ENCODE assay signal across 25 cellular contexts in the genomic region with DNA sequence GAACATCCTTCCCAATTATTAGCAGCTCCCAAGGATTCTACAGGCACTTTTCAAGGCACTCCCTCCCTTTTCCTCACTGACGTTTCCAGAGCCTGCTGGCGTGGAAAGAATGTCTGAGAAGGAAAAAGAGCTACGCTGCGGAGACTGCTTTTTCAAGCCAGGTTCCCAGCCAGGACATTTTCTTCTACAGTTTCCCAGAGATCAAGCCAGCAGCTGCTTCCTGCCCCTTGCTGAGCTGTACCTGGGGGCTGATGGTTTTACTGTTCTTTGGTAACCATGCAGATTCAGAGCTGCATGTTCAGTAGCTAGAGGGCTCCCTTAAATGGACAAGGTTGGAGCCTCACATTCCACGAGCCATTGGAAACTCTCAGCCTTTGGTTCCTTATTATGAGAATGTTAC.
DNase-seq lines count a peak whose midpoint lies in the region; ATAC-seq and TF ChIP-seq lines count a peak whose summit lies in the region.
"Had no signal": no experiment of that assay in that cellular context is flagged by ENCODE, and none has a peak within 500 bp of the region (broad histone marks: within the 10 kb centered on the region; RNA-seq: fewer than 3 reads in every experiment).

No MANE protein-coding gene starts in this region.

- H3K4me3 ChIP-seq in left ventricle myocardium inferior (no peak overlapping the region), smooth muscle cell (no peak overlapping the region), upper lobe of left lung (no peak overlapping the region)
- H3K4me3 ChIP-seq: ascending aorta, dorsolateral prefrontal cortex, GM12878, thoracic aorta had no signal

- TF ChIP-seq CTCF in left ventricle myocardium inferior (IDR thresholded peaks at IDR 0.05; ENCODE audit: borderline replicate concordance) = no peak
- no peak for TF ChIP-seq CTCF in WTC11 (IDR thresholded peaks at IDR 0.05)
- no peak for TF ChIP-seq CTCF in smooth muscle cell (IDR thresholded peaks at IDR 0.05; ENCODE audit: borderline replicate concordance, insufficient read depth, poor library complexity, severe bottlenecking)
- TF ChIP-seq CTCF in upper lobe of left lung (IDR thresholded peaks at IDR 0.05) = no peak

- H3K4me1 Mint-ChIP-seq in WTC11 = peaks cover 36% of the 10 kb centered on the region
- H3K4me1 Mint-ChIP-seq in activated T-helper 2 cell treated with anti-CD3 and anti-CD28 coated beads, Interferon-gamma antibody, Interleukin-2, Interleukin-4, amounts not matched to agents 10 μg/mL and 5 μg/mL and 100 μg/mL, durations not matched to agents 14 hours and 24 hours and 36 hours (ENCODE audit: low read depth) = no peaks in the 10 kb centered on the region
- H3K4me1 Mint-ChIP-seq: activated CD4-positive, alpha-beta memory T cell treated with anti-CD3 and anti-CD28 coated beads, Interleukin-2, amount 10 ng/mL, durations not matched to agents 7 days and 5 days; memory B cell had no signal

- H3K27me3 Mint-ChIP-seq in WTC11 (ENCODE audit: low read depth) = no peaks in the 10 kb centered on the region
- peaks cover 2% of the 10 kb centered on the region for H3K27me3 Mint-ChIP-seq in activated T-helper 2 cell treated with anti-CD3 and anti-CD28 coated beads, Interferon-gamma antibody, Interleukin-2, Interleukin-4, amounts not matched to agents 10 μg/mL and 5 μg/mL and 100 μg/mL, durations not matched to agents 14 hours and 24 hours and 36 hours (ENCODE audit: low read depth)
- H3K27me3 Mint-ChIP-seq: activated CD4-positive, alpha-beta memory T cell treated with anti-CD3 and anti-CD28 coated beads, Interleukin-2, amount 10 ng/mL, durations not matched to agents 7 days and 5 days had no signal

- H3K27me3 ChIP-seq in left ventricle myocardium inferior (ENCODE audit: low read depth) (peaks cover 71% of the 10 kb centered on the region), smooth muscle cell (ENCODE audit: low read depth) (no peaks in the 10 kb centered on the region), upper lobe of left lung (no peaks in the 10 kb centered on the region)
- H3K27me3 ChIP-seq: ascending aorta had no signal

- no peaks in the 10 kb centered on the region for H3K79me2 ChIP-seq in smooth muscle cell (ENCODE audit: low read depth)

- no peaks in the 10 kb centered on the region for H3K36me3 Mint-ChIP-seq in WTC11
- H3K36me3 Mint-ChIP-seq in activated T-helper 2 cell treated with anti-CD3 and anti-CD28 coated beads, Interferon-gamma antibody, Interleukin-2, Interleukin-4, amounts not matched to agents 10 μg/mL and 5 μg/mL and 100 μg/mL, durations not matched to agents 14 hours and 24 hours and 36 hours (ENCODE audit: low read depth) = no peaks in the 10 kb centered on the region
- H3K36me3 Mint-ChIP-seq: activated naive CD8-positive, alpha-beta T cell treated with anti-CD3 and anti-CD28 coated beads, Interleukin-2, amount 10 ng/mL, durations not matched to agents 7 days and 5 days; memory B cell had no signal

- peak overlapping the region; percentile 79 for H3K27ac Mint-ChIP-seq in WTC11
- H3K27ac Mint-ChIP-seq in activated T-helper 2 cell treated with anti-CD3 and anti-CD28 coated beads, Interferon-gamma antibody, Interleukin-2, Interleukin-4, amounts not matched to agents 10 μg/mL and 5 μg/mL and 100 μg/mL, durations not matched to agents 14 hours and 24 hours and 36 hours = no peak overlapping the region
- H3K27ac Mint-ChIP-seq: activated CD4-positive, alpha-beta memory T cell treated with anti-CD3 and anti-CD28 coated beads, Interleukin-2, amount 10 ng/mL, durations not matched to agents 7 days and 5 days; activated naive CD8-positive, alpha-beta T cell treated with anti-CD3 and anti-CD28 coated beads, Interleukin-2, amount 10 ng/mL, durations not matched to agents 7 days and 5 days; memory B cell had no signal

- intact Hi-C loops in Right ventricle myocardium inferior (cut with DNase I) = no loop called here
- intact Hi-C loops in left ventricle myocardium inferior (cut with micrococcal nuclease) = no loop called here
- intact Hi-C loops in activated T-helper 2 cell treated with anti-CD3 and anti-CD28 coated beads, Interferon-gamma antibody, Interleukin-2, Interleukin-4, amounts not matched to agents 10 μg/mL and 5 μg/mL and 100 μg/mL, durations not matched to agents 14 hours and 24 hours and 36 hours (cut with micrococcal nuclease) = no loop called here

- no peaks in the 10 kb centered on the region for H3K9me3 ChIP-seq in left ventricle myocardium inferior (replicated peaks)
- no peaks in the 10 kb centered on the region for H3K9me3 ChIP-seq in smooth muscle cell (replicated peaks; ENCODE audit: low read depth)
- no peaks in the 10 kb centered on the region for H3K9me3 ChIP-seq in upper lobe of left lung
- H3K9me3 ChIP-seq: ascending aorta, thoracic aorta had no signal

- POLR2A ChIA-PET in WTC11 (lab: Charles Lee) = no interaction called here

- no peak for DNase-seq in Right ventricle myocardium inferior (ENCODE audit: missing footprints)
- no peak for DNase-seq in left ventricle myocardium inferior
- DNase-seq in WTC11 (ENCODE audit: low spot score) = peak; percentile 26
- DNase-seq in iPS-NIHi11 (ENCODE audit: low spot score) = peak; percentile 37
- DNase-seq in smooth muscle cell (lab: John Stamatoyannopoulos, UW; ENCODE audit: unreplicated experiment) = no peak
- DNase-seq in activated T-helper 2 cell treated with anti-CD3 and anti-CD28 coated beads, Interferon-gamma antibody, Interleukin-2, Interleukin-4, amounts not matched to agents 10 μg/mL and 5 μg/mL and 100 μg/mL, durations not matched to agents 14 hours and 24 hours and 36 hours (ENCODE audit: low spot score) = no peak
- no peak for DNase-seq in upper lobe of left lung
- DNase-seq: 8988T; activated CD4-positive, alpha-beta memory T cell treated with anti-CD3 and anti-CD28 coated beads, Interleukin-2, amount 10 ng/mL, durations not matched to agents 7 days and 5 days; activated CD4-positive, CD25-positive, alpha-beta regulatory T cell treated with anti-CD3 and anti-CD28 coated beads, Interleukin-2, amount 50 U/mL, for 72 hours; activated effector memory CD4-positive, alpha-beta T cell treated with anti-CD3 and anti-CD28 coated beads, Interleukin-2, amount 50 U/mL, for 16 hours; activated naive CD8-positive, alpha-beta T cell treated with anti-CD3 and anti-CD28 coated beads, Interleukin-2, amount 10 ng/mL, durations not matched to agents 7 days and 5 days; central memory CD4-positive, alpha-beta T cell; dorsolateral prefrontal cortex; NCI-H1105 treated with DMSO at 0.1 percent for 48 hours; NCI-H2029; NCI-H526; posterior cingulate gyrus; RPMI8226; stimulated activated naive CD4-positive, alpha-beta T cell treated with Interleukin-2 at 50 U/mL for 16 hours had no signal

- H3K4me1 ChIP-seq in left ventricle myocardium inferior (no peaks in the 10 kb centered on the region), smooth muscle cell (ENCODE audit: low read depth) (peaks cover 3% of the 10 kb centered on the region), upper lobe of left lung (peaks cover 0 to 3% (median 0%) of the 10 kb centered on the region in 4 donors)
- H3K4me1 ChIP-seq: ascending aorta had no signal

- H3K9me3 Mint-ChIP-seq in WTC11 = no peaks in the 10 kb centered on the region
- H3K9me3 Mint-ChIP-seq in activated T-helper 2 cell treated with anti-CD3 and anti-CD28 coated beads, Interferon-gamma antibody, Interleukin-2, Interleukin-4, amounts not matched to agents 10 μg/mL and 5 μg/mL and 100 μg/mL, durations not matched to agents 14 hours and 24 hours and 36 hours = no peaks in the 10 kb centered on the region
- H3K9me3 Mint-ChIP-seq: activated CD4-positive, alpha-beta memory T cell treated with anti-CD3 and anti-CD28 coated beads, Interleukin-2, amount 10 ng/mL, durations not matched to agents 7 days and 5 days; activated naive CD8-positive, alpha-beta T cell treated with anti-CD3 and anti-CD28 coated beads, Interleukin-2, amount 10 ng/mL, durations not matched to agents 7 days and 5 days; memory B cell had no signal

- no peaks in the 10 kb centered on the region for H4K20me1 ChIP-seq in smooth muscle cell (ENCODE audit: low read depth)

- CTCF ChIA-PET in WTC11 (lab: Charles Lee) = interaction anchor here (1.0 to 1.4 kb wide), 3 partner anchors 9 to 231 kb away, joined by 3 to 4 read pairs (median 3); no protein-coding TSS in a partner anchor

- ATAC-seq in Right ventricle myocardium inferior = peak; percentile 70
- peak; percentile 79 for ATAC-seq in WTC11
- ATAC-seq in upper lobe of left lung (ENCODE audit: low FRiP score in 2 of 2) = no peak
- no peak for ATAC-seq in HG03159 (IDR thresholded peaks at IDR 0.05; ENCODE audit: unreplicated experiment)
- ATAC-seq: GM12878 had no signal

- H3K4me2 ChIP-seq in smooth muscle cell = no peak overlapping the region

- TF ChIP-seq POLR2A in upper lobe of left lung (IDR thresholded peaks at IDR 0.05) = no peak

- H2AFZ ChIP-seq in smooth muscle cell (ENCODE audit: low read depth) = peak overlapping the region; percentile 78

- peaks cover 10% of the 10 kb centered on the region for H3F3A ChIP-seq in smooth muscle cell (ENCODE audit: low read depth)

- H3K36me3 ChIP-seq in left ventricle myocardium inferior (no peaks in the 10 kb centered on the region), smooth muscle cell (ENCODE audit: low read depth) (no peaks in the 10 kb centered on the region), upper lobe of left lung (no peaks in the 10 kb centered on the region)
- H3K36me3 ChIP-seq: ascending aorta, thoracic aorta had no signal

- H3K4me3 Mint-ChIP-seq in WTC11 = no peak overlapping the region
- H3K4me3 Mint-ChIP-seq in activated T-helper 2 cell treated with anti-CD3 and anti-CD28 coated beads, Interferon-gamma antibody, Interleukin-2, Interleukin-4, amounts not matched to agents 10 μg/mL and 5 μg/mL and 100 μg/mL, durations not matched to agents 14 hours and 24 hours and 36 hours (ENCODE audit: low read depth) = no peak overlapping the region
- H3K4me3 Mint-ChIP-seq: activated CD4-positive, alpha-beta memory T cell treated with anti-CD3 and anti-CD28 coated beads, Interleukin-2, amount 10 ng/mL, durations not matched to agents 7 days and 5 days; activated naive CD8-positive, alpha-beta T cell treated with anti-CD3 and anti-CD28 coated beads, Interleukin-2, amount 10 ng/mL, durations not matched to agents 7 days and 5 days; memory B cell had no signal

- no peak overlapping the region for H3K9ac ChIP-seq in smooth muscle cell (ENCODE audit: low read depth)

- WGBS in smooth muscle cell (ENCODE audit: low lambda C conversion rate) = 36% methylated on average over 5 of the region's 5 CpGs
- 72 to 82% methylated on average over 5 of the region's 5 CpGs for WGBS in upper lobe of left lung, 2 donors

- H3K27ac ChIP-seq in left ventricle myocardium inferior (replicated peaks) (no peak overlapping the region), smooth muscle cell (ENCODE audit: low read depth) (no peak overlapping the region), upper lobe of left lung (no peak overlapping the region)
- H3K27ac ChIP-seq: ascending aorta, dorsolateral prefrontal cortex, thoracic aorta had no signal

- no peak for TF ChIP-seq EP300 in upper lobe of left lung (IDR thresholded peaks at IDR 0.05)

TF ChIP-seq in WTC11, 78 proteins besides CTCF, POLR2A, EP300 and RAD21 (continues in another document):
- no peak for TF ChIP-seq GABPB1 (CRISPR knock-in tag; IDR thresholded peaks at IDR 0.05)

Comparison
In these comparisons a context has a peak if more than half of its experiments do, and no peak if none do; other contexts are left out.
1. ATAC-seq: peak in Right ventricle myocardium inferior (single experiment) and WTC11 (single experiment); none in upper lobe of left lung (0 of 2) and HG03159 (single experiment).
2. DNase-seq: peak in WTC11 (single experiment) and iPS-NIHi11 (single experiment); none in Right ventricle myocardium inferior (single experiment), left ventricle myocardium inferior (single experiment), smooth muscle cell (single experiment), activated T-helper 2 cell treated with anti-CD3 and anti-CD28 coated beads, Interferon-gamma antibody, Interleukin-2, Interleukin-4, amounts not matched to agents 10 μg/mL and 5 μg/mL and 100 μg/mL, durations not matched to agents 14 hours and 24 hours and 36 hours (single experiment) and upper lobe of left lung (0 of 2).